Comparison of ENCODE assay signal across 1 cellular context in genomic region chr9:136031741-136032638, GRCh38.
TF ChIP-seq lines count a peak whose summit lies in the region.

No MANE protein-coding gene starts in this region.

TF ChIP-seq in H1, 55 proteins besides CTCF, POLR2A, EP300 and RAD21 (continued from another document):
- no peak for TF ChIP-seq CHD7 (IDR thresholded peaks at IDR 0.05; ENCODE audit: insufficient replicate concordance, low read length)
